Comparison of ENCODE assay signal across 26 cellular contexts in the genomic region with DNA sequence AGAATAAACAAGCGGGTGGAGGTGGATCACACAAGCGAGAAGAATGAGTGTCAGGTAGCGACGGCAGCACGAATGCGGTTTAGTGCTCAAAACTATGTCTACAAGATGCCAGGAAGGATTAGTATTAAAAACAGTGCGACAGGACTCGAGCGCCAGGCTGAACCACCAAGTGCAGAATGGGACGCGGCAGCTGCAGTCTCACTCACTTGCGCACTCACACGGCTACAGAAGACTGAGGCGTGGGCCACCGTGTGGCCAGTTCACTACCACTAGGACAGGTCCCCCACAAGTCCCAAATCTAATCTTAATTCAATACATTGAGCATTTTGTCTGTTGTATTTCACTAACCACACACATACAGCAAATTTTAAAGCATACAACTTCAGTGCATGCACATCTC.
"Had no signal": no experiment of that assay in that cellular context is flagged by ENCODE, and none has a peak within 500 bp of the region (broad histone marks: within the 10 kb centered on the region; RNA-seq: fewer than 3 reads in every experiment).

No MANE protein-coding gene starts in this region.

- H3K27ac ChIP-seq: cardiac muscle cell, hepatocyte, lower lobe of right lung, ovary, right lobe of liver, testis, vagina had no signal

- H3K36me3 Mint-ChIP-seq: natural killer cell had no signal

- H3K4me2 ChIP-seq: hepatocyte had no signal

- H3K27me3 ChIP-seq: cardiac muscle cell, hepatocyte, ovary, right lobe of liver, testis, vagina had no signal

- H3K4me3 ChIP-seq: cardiac muscle cell, hepatocyte, lower lobe of right lung, ovary, right lobe of liver, testis, vagina had no signal

- H3K4me1 ChIP-seq: lower lobe of right lung, testis, vagina had no signal

- H3K27me3 Mint-ChIP-seq: activated CD4-positive, alpha-beta memory T cell treated with anti-CD3 and anti-CD28 coated beads for 36 hours; activated naive CD8-positive, alpha-beta T cell treated with anti-CD3 and anti-CD28 coated beads, Interleukin-2, amount 50 U/mL, for 24 hours; dendritic cell treated with granulocyte-macrophage colony-stimulating factor and Interleukin-4, amounts not matched to agents 40 ng/mL and 50 ng/mL, for 4 days had no signal

- H2AFZ ChIP-seq: hepatocyte had no signal

- H3K4me1 Mint-ChIP-seq: activated naive CD8-positive, alpha-beta T cell treated with anti-CD3 and anti-CD28 coated beads, Interleukin-2, amount 50 U/mL, for 24 hours had no signal

- H3K9me3 Mint-ChIP-seq: activated CD4-positive, alpha-beta memory T cell treated with anti-CD3 and anti-CD28 coated beads for 36 hours; activated naive CD8-positive, alpha-beta T cell treated with anti-CD3 and anti-CD28 coated beads, Interleukin-2, amount 50 U/mL, for 24 hours; dendritic cell treated with granulocyte-macrophage colony-stimulating factor and Interleukin-4, amounts not matched to agents 40 ng/mL and 50 ng/mL, for 4 days; immature natural killer cell; natural killer cell had no signal

- H3K36me3 ChIP-seq: ovary had no signal

- H3K9me3 ChIP-seq: lower lobe of right lung, ovary, right lobe of liver, testis, vagina had no signal

- ATAC-seq: activated naive CD8-positive, alpha-beta T cell treated with anti-CD3 and anti-CD28 coated beads, Interleukin-2, amount 50 U/mL, for 24 hours; left lobe of liver; lower lobe of right lung; natural killer cell; right lobe of liver had no signal

- H3K4me3 Mint-ChIP-seq: activated CD4-positive, alpha-beta memory T cell treated with anti-CD3 and anti-CD28 coated beads for 36 hours; activated naive CD8-positive, alpha-beta T cell treated with anti-CD3 and anti-CD28 coated beads, Interleukin-2, amount 50 U/mL, for 24 hours; dendritic cell treated with granulocyte-macrophage colony-stimulating factor and Interleukin-4, amounts not matched to agents 40 ng/mL and 50 ng/mL, for 4 days; immature natural killer cell; natural killer cell had no signal

- DNase-seq: activated CD4-positive, alpha-beta memory T cell treated with anti-CD3 and anti-CD28 coated beads for 36 hours; activated CD4-positive, alpha-beta T cell treated with anti-CD3 and anti-CD28 coated beads for 4 hours; activated CD4-positive, CD25-positive, alpha-beta regulatory T cell; activated gamma-delta T cell; activated naive CD4-positive, alpha-beta T cell treated with anti-CD3 and anti-CD28 coated beads, Interleukin-2, amount 50 U/mL, for 16 hours; activated naive CD8-positive, alpha-beta T cell treated with anti-CD3 and anti-CD28 coated beads, Interleukin-2, amount 50 U/mL, for 24 hours; activated T-cell treated with anti-CD3 and anti-CD28 coated beads, Interleukin-2, amount 50 U/mL, for 48 hours; effector CD4-positive, alpha-beta T cell; erythroblast; foreskin fibroblast; immature natural killer cell; lower lobe of right lung; natural killer cell; right lobe of liver; stimulated activated CD4-positive, alpha-beta T cell treated with anti-CD3 and anti-CD28 coated beads, Interleukin-4, amount 100 ng/mL, for 1 hour; stimulated activated naive CD4-positive, alpha-beta T cell; T-helper 1 cell; T-helper 9 cell; testis; trophoblast cell had no signal

- H3K27ac Mint-ChIP-seq: activated CD4-positive, alpha-beta memory T cell treated with anti-CD3 and anti-CD28 coated beads for 36 hours; activated naive CD8-positive, alpha-beta T cell treated with anti-CD3 and anti-CD28 coated beads, Interleukin-2, amount 50 U/mL, for 24 hours; dendritic cell treated with granulocyte-macrophage colony-stimulating factor and Interleukin-4, amounts not matched to agents 40 ng/mL and 50 ng/mL, for 4 days had no signal
